ENCODE assay signal across 15 cellular contexts in genomic region chrX:42247241-42247640, GRCh38.
DNase-seq lines count a peak whose midpoint lies in the region; ATAC-seq and TF ChIP-seq lines count a peak whose summit lies in the region.
"Had no signal": no experiment of that assay in that cellular context is flagged by ENCODE, and none has a peak within 500 bp of the region (broad histone marks: within the 10 kb centered on the region; RNA-seq: fewer than 3 reads in every experiment).

No MANE protein-coding gene starts in this region.

- TF ChIP-seq RAD21 in SK-N-SH (IDR thresholded peaks at IDR 0.05; ENCODE audit: low read length), result no peak

- intact Hi-C loops in posterior vena cava (cut with DNase I), result no loop called here

- no peaks in the 10 kb centered on the region for H3F3A ChIP-seq in SK-N-SH (replicated peaks; ENCODE audit: insufficient read depth)

- WGBS in SK-N-SH (ENCODE audit: low lambda C conversion rate), result 42% methylated on average over 6 of the region's 6 CpGs

- H3K4me3 ChIP-seq in SK-N-SH (ENCODE audit: low read depth in 2 of 2, low read length in 1 of 2), result peak overlapping the region; percentile 6 to 35; a peak in 3 of 4 replicates
- peak overlapping the region; percentile 39 for H3K4me3 ChIP-seq in thoracic aorta
- H3K4me3 ChIP-seq: prostate gland had no signal

- H3K9me2 ChIP-seq in SK-N-SH, result no peaks in the 10 kb centered on the region

- CTCF ChIA-PET in SK-N-SH (lab: Yijun Ruan, JAX), result no interaction called here

- no peak overlapping the region for H3K27ac ChIP-seq in SK-N-SH (ENCODE audit: low read depth in 2 of 2, low read length in 1 of 2)
- no peak overlapping the region for H3K27ac ChIP-seq in thoracic aorta
- H3K27ac ChIP-seq: foreskin keratinocyte, prostate gland had no signal

- H3K27me3 ChIP-seq in SK-N-SH (ENCODE audit: insufficient read depth), result no peaks in the 10 kb centered on the region; the same call in 1 of the 2 replicates
- no peaks in the 10 kb centered on the region for H3K27me3 ChIP-seq in thoracic aorta (replicated peaks; ENCODE audit: insufficient read depth)
- H3K27me3 ChIP-seq: foreskin keratinocyte had no signal

- H3K36me3 ChIP-seq in SK-N-SH (replicated peaks in 1 of 2; ENCODE audit: control insufficient read depth in 1 of 2, insufficient read depth in 2 of 2, low read length in 1 of 2) (no peaks in the 10 kb centered on the region), thoracic aorta (no peaks in the 10 kb centered on the region)
- H3K36me3 ChIP-seq: prostate gland had no signal

- no peaks in the 10 kb centered on the region for H4K20me1 ChIP-seq in SK-N-SH (ENCODE audit: insufficient read depth)

- TF ChIP-seq EP300 in SK-N-SH (IDR thresholded peaks at IDR 0.05; ENCODE audit: borderline replicate concordance in 1 of 2, low read depth in 1 of 2, low read length in 1 of 2), result no peak

- H3K4me2 ChIP-seq in SK-N-SH, result peak overlapping the region; percentile 52

- H2AFZ ChIP-seq in SK-N-SH (ENCODE audit: low read depth), result no peak overlapping the region

- TF ChIP-seq CTCF in SK-N-SH (IDR thresholded peaks at IDR 0.05) (no peak), thoracic aorta (IDR thresholded peaks at IDR 0.05) (no peak)

- DNase-seq in SK-N-SH (no peak), amniotic epithelial cell (ENCODE audit: low read depth) (peak; percentile 63), glomerular visceral epithelial cell (ENCODE audit: extremely low spot score) (peak; percentile 30), thoracic aorta (ENCODE audit: low spot score) (no peak), T-helper 2 cell (no peak), NCI-H446 treated with DMSO at 0.1 percent for 48 hours (lab: John Stamatoyannopoulos, UW) (no peak), posterior vena cava (ENCODE audit: low spot score) (no peak)
- DNase-seq: activated CD4-positive, alpha-beta T cell treated with anti-CD3 and anti-CD28 coated beads for 36 hours; EL; foreskin keratinocyte; mesendoderm; NCI-H510A; stimulated activated CD4-positive, alpha-beta T cell treated with anti-CD3 and anti-CD28 coated beads, Interleukin-4, amount 100 ng/mL, for 4 hours had no signal

- ATAC-seq in SK-N-SH treated with all-trans-retinoic acid at 6 μM for 48 hours (no peak), thoracic aorta (ENCODE audit: insufficient number of reproducible peaks, low FRiP score, low read depth) (no peak)
- ATAC-seq: activated CD4-positive, alpha-beta T cell treated with anti-CD3 and anti-CD28 coated beads for 36 hours; foreskin keratinocyte had no signal

- POLR2A ChIA-PET in SK-N-SH (lab: Yijun Ruan, JAX), result no interaction called here

- H3K4me1 ChIP-seq in SK-N-SH (ENCODE audit: control insufficient read depth in 1 of 2, insufficient read depth in 2 of 2, low read depth in 1 of 2, low read length in 1 of 2) (no peaks in the 10 kb centered on the region), thoracic aorta (ENCODE audit: control insufficient read depth in 1 of 2, low read depth in 2 of 2) (no peaks in the 10 kb centered on the region)
- H3K4me1 ChIP-seq: foreskin keratinocyte, prostate gland had no signal

- no peak overlapping the region for H3K9ac ChIP-seq in SK-N-SH

- no peaks in the 10 kb centered on the region for H3K9me3 ChIP-seq in SK-N-SH
- no peaks in the 10 kb centered on the region for H3K9me3 ChIP-seq in thoracic aorta
- H3K9me3 ChIP-seq: prostate gland had no signal

- no peaks in the 10 kb centered on the region for H3K79me2 ChIP-seq in SK-N-SH (ENCODE audit: insufficient read depth)

TF ChIP-seq in SK-N-SH, 30 proteins besides CTCF, POLR2A, EP300 and RAD21:
- TF ChIP-seq TAF1 (IDR thresholded peaks at IDR 0.05; ENCODE audit: borderline replicate concordance, low read depth, low read length) (no peak), PBX3 (IDR thresholded peaks at IDR 0.05) (no peak), FOSL2 (IDR thresholded peaks at IDR 0.05; ENCODE audit: borderline replicate concordance, low read depth) (no peak), MEF2A (IDR thresholded peaks at IDR 0.05; ENCODE audit: borderline replicate concordance, low read depth) (no peak), FOXJ3 (CRISPR knock-in tag; IDR thresholded peaks at IDR 0.05) (no peak), MAX (IDR thresholded peaks at IDR 0.05; ENCODE audit: low read depth) (no peak), YY1 (IDR thresholded peaks at IDR 0.05; ENCODE audit: low read depth) (no peak)

TF ChIP-seq in SK-N-SH treated with all-trans-retinoic acid at 6 μM for 48 hours, 23 proteins besides CTCF, POLR2A, EP300 and RAD21:
- no peak for TF ChIP-seq ZNF8 (CRISPR knock-in tag; IDR thresholded peaks at IDR 0.05)
- no peak for TF ChIP-seq ZNF565 (CRISPR knock-in tag; conservative IDR thresholded peaks at IDR 0.05; ENCODE audit: low read depth)
- no peak for TF ChIP-seq ESRRG (CRISPR knock-in tag; IDR thresholded peaks at IDR 0.05)
- TF ChIP-seq ZFP3 (CRISPR knock-in tag; IDR thresholded peaks at IDR 0.05), result no peak
- no peak for TF ChIP-seq ZNF70 (CRISPR knock-in tag; IDR thresholded peaks at IDR 0.05)
- TF ChIP-seq BACH2 (CRISPR knock-in tag; IDR thresholded peaks at IDR 0.05; ENCODE audit: borderline replicate concordance), result no peak
- no peak for TF ChIP-seq ARNTL (CRISPR knock-in tag; IDR thresholded peaks at IDR 0.05; ENCODE audit: borderline replicate concordance, low read depth)

Comparison
In these comparisons a context has a peak if more than half of its experiments do, and no peak if none do; other contexts are left out.
1. DNase-seq: peak in amniotic epithelial cell (single experiment) and glomerular visceral epithelial cell (single experiment); none in SK-N-SH (single experiment), thoracic aorta (single experiment), T-helper 2 cell (0 of 5), NCI-H446 treated with DMSO at 0.1 percent for 48 hours (single experiment) and posterior vena cava (single experiment).